Comparison of ENCODE assay signal across 10 cellular contexts in genomic region chr1:54794401-54795099, GRCh38. TPM values are rescaled to one million over a fixed set of nuclear protein-coding genes. Genes with fewer than 3 reads are reported as not detected.
DNase-seq lines count a peak whose midpoint lies in the region; ATAC-seq and TF ChIP-seq lines count a peak whose summit lies in the region.
"Had no signal": no experiment of that assay in that cellular context is flagged by ENCODE, and none has a peak within 500 bp of the region (broad histone marks: within the 10 kb centered on the region; RNA-seq: fewer than 3 reads in every experiment).

No MANE protein-coding gene starts in this region.

- 5% methylated on average over 3 of the region's 3 CpGs for WGBS in mammary epithelial cell (ENCODE audit: low coverage, missing lambda C conversion rate)

- BruUV-seq in mammary epithelial cell (replicated peaks; lab: Mats Ljungman, UMichigan) = no TSS peak

- no peak overlapping the region for H3K27ac ChIP-seq in mammary epithelial cell (ENCODE audit: insufficient read depth, low read depth, low read length)

- H3K79me2 ChIP-seq in mammary epithelial cell (ENCODE audit: insufficient read depth, low read length) = no peaks in the 10 kb centered on the region

- DNase-seq in AG08396 (ENCODE audit: low spot score) = peak; percentile 49
- peak; percentile 73 for DNase-seq in HPDE6-E6E7 (ENCODE audit: extremely low spot score)
- DNase-seq in mammary epithelial cell = peak; percentile 43
- DNase-seq in mucosa of descending colon = peak; percentile 82 to 86 (median 84)
- DNase-seq in NCI-H1417 treated with DMSO at 0.1 percent for 48 hours (lab: John Stamatoyannopoulos, UW) = no peak
- DNase-seq in GF-D8 (lab: John Stamatoyannopoulos, UW) = no peak
- DNase-seq in dedifferentiated amniotic fluid mesenchymal stem cell (ENCODE audit: extremely low spot score) = no peak
- DNase-seq in DMS 273 (lab: John Stamatoyannopoulos, UW; ENCODE audit: unreplicated experiment) = no peak
- DNase-seq: aorta, NCI-H1105 had no signal

- H3K4me2 ChIP-seq in mammary epithelial cell (ENCODE audit: insufficient read depth, low read depth, low read length) = peak overlapping the region; percentile 38

- H2AFZ ChIP-seq in mammary epithelial cell (ENCODE audit: low read depth, low read length) = no peak overlapping the region

- dilution Hi-C loops in mammary epithelial cell (cut with HindIII; ENCODE audit: low sequenced_read_pairs) = loop anchor here (5.0 kb wide), 3 partner anchors 37 to 122 kb away; no protein-coding TSS in a partner anchor

- no peak overlapping the region for H3K9ac ChIP-seq in mammary epithelial cell (ENCODE audit: insufficient read depth, low read length)

- in situ Hi-C loops in mammary epithelial cell (cut with MboI; ENCODE audit: low sequenced_read_pairs in 2 of 2) = no loop called here

- H3K36me3 ChIP-seq in mammary epithelial cell (ENCODE audit: insufficient read depth, low read length) = no peaks in the 10 kb centered on the region
- H3K36me3 ChIP-seq in mucosa of descending colon (ENCODE audit: low read depth) = no peaks in the 10 kb centered on the region

- peak in 1 of 2 donors; percentile 31 for TF ChIP-seq CTCF in mammary epithelial cell (conservative IDR thresholded peaks at IDR 0.05 in 1 of 2, IDR thresholded peaks at IDR 0.05 in 1 of 2; ENCODE audit: extremely low read depth in 1 of 2, insufficient read depth in 1 of 2, low read depth in 1 of 2, low read length in 2 of 2)
- TF ChIP-seq CTCF in mucosa of descending colon (IDR thresholded peaks at IDR 0.05) = no peak

- no peaks in the 10 kb centered on the region for H4K20me1 ChIP-seq in mammary epithelial cell (ENCODE audit: insufficient read depth, low read length)

- H3K9me3 ChIP-seq in mammary epithelial cell (replicated peaks; ENCODE audit: insufficient read depth, low read length) = no peaks in the 10 kb centered on the region
- no peaks in the 10 kb centered on the region for H3K9me3 ChIP-seq in mucosa of descending colon

- intact Hi-C loops in mammary epithelial cell (cut with micrococcal nuclease) (no loop called here), mucosa of descending colon (cut with DNase I, micrococcal nuclease) (no loop called here)

- H3K4me1 ChIP-seq in mammary epithelial cell (ENCODE audit: insufficient read depth, low read length) (peaks cover 24% of the 10 kb centered on the region), mucosa of descending colon (ENCODE audit: low read depth) (peaks cover 67% of the 10 kb centered on the region)

- peak; percentile 70 for ATAC-seq in mucosa of descending colon

- H3K4me3 ChIP-seq in mammary epithelial cell (replicated peaks in 1 of 3; ENCODE audit: insufficient read depth in 1 of 3, low read depth in 2 of 3, low read length in 3 of 3) = no peak overlapping the region
- H3K4me3 ChIP-seq in mucosa of descending colon = no peak overlapping the region

- CTCF ChIA-PET in mammary epithelial cell (lab: Charles Lee; ENCODE audit: low non-redundant PET) = interaction anchor here (0.6 kb wide), 1 partner anchor 12 kb away, joined by 3 read pairs; no protein-coding TSS in a partner anchor

- no peaks in the 10 kb centered on the region for H3K27me3 ChIP-seq in mammary epithelial cell (ENCODE audit: insufficient read depth, low read length)

RNA-seq across cellular contexts. Expression of gene TTC22, which starts 6.6 kb away (rescaled TPM):
- 10 to 100 TPM in 1 of 2 donors, 1 to 10 TPM in 1; 7.9 to 13.3 TPM for total RNA-seq in mammary epithelial cell
- 7.0 TPM for polyA plus RNA-seq in mammary epithelial cell
- 10.0 TPM for polyA minus RNA-seq in mammary epithelial cell
- total RNA-seq in mucosa of descending colon = 100 to 1,000 TPM in 1 of 3 donors, 10 to 100 TPM in 2; 51.6 to 122 (median 70.8) TPM

RNA-seq across cellular contexts. Expression of gene PARS2, which starts 30.2 kb away (rescaled TPM):
- total RNA-seq in mammary epithelial cell (10 to 100 TPM in 1 of 2 donors, 1 to 10 TPM in 1; 4.5 to 10.3 TPM), mucosa of descending colon (1 to 10 TPM; 6.4 to 8.7 (median 7.2) TPM)
- 3.5 TPM for polyA plus RNA-seq in mammary epithelial cell
- polyA minus RNA-seq in mammary epithelial cell = 11.1 TPM

Comparison
In these comparisons a context has a peak if more than half of its experiments do, and no peak if none do; other contexts are left out.
1. DNase-seq: peak in AG08396 (single experiment), HPDE6-E6E7 (single experiment), mammary epithelial cell (single experiment) and mucosa of descending colon (3 of 3); none in NCI-H1417 treated with DMSO at 0.1 percent for 48 hours (single experiment), GF-D8 (single experiment), dedifferentiated amniotic fluid mesenchymal stem cell (single experiment) and DMS 273 (single experiment).